15 cellular contexts compared by ENCODE assay signal in the genomic region with DNA sequence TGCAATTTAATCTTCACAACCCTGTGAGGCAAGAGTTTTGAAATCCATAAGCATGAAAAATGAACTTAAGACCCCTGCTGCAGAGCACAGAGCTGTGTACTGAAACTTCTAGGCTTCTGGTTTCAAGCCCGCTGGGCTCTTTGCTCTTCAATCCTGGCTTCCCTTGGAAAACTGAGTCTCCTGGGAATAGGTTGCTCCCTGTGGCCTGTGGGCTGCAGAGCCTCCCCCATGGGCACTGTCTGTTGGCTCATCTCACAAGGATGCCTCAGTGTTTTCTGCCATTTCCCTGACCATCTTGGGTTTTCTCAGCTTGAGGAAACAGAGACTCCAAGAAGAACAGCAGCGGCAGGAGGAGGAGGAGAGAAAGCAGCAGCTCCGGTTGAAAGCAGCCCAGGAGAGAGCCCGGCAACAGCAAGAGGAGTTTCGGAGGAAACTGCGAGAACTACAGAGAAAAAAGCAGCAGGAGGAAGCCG.
"Had no signal": no experiment of that assay in that cellular context is flagged by ENCODE, and none has a peak within 500 bp of the region (broad histone marks: within the 10 kb centered on the region; RNA-seq: fewer than 3 reads in every experiment).

No MANE protein-coding gene starts in this region.

- H3K27me3 ChIP-seq: tibial nerve had no signal

- H3K4me3 ChIP-seq: lower lobe of right lung, tibial nerve had no signal

- H3K9me3 ChIP-seq: lower lobe of right lung, tibial nerve had no signal

- DNase-seq: activated B cell treated with CpG ODN at 0.5 μM for 24 hours; activated CD4-positive, alpha-beta T cell treated with anti-CD3 and anti-CD28 coated beads for 48 hours; activated CD8-positive, alpha-beta memory T cell treated with anti-CD3 and anti-CD28 coated beads for 24 hours; activated naive CD8-positive, alpha-beta T cell treated with anti-CD3 and anti-CD28 coated beads, Interleukin-2, amount 10 ng/mL, durations not matched to agents 7 days and 5 days; aorta; foreskin fibroblast; left cardiac atrium; lower lobe of right lung; right cardiac atrium; small intestine; stimulated activated CD4-positive, alpha-beta T cell treated with anti-CD3 and anti-CD28 coated beads, Interleukin-4, amount 100 ng/mL, for 24 hours; stimulated activated naive CD4-positive, alpha-beta T cell; T-helper 2 cell had no signal

- FAIRE-seq: endometrium, small intestine had no signal

- H3K27ac ChIP-seq: lower lobe of right lung, tibial nerve had no signal

- H3K4me1 ChIP-seq: lower lobe of right lung, tibial nerve had no signal

- ATAC-seq: left cardiac atrium, lower lobe of right lung, right cardiac atrium had no signal

- H3K36me3 ChIP-seq: lower lobe of right lung, tibial nerve had no signal
